Comparison of ENCODE assay signal across 13 cellular contexts in the genomic region with DNA sequence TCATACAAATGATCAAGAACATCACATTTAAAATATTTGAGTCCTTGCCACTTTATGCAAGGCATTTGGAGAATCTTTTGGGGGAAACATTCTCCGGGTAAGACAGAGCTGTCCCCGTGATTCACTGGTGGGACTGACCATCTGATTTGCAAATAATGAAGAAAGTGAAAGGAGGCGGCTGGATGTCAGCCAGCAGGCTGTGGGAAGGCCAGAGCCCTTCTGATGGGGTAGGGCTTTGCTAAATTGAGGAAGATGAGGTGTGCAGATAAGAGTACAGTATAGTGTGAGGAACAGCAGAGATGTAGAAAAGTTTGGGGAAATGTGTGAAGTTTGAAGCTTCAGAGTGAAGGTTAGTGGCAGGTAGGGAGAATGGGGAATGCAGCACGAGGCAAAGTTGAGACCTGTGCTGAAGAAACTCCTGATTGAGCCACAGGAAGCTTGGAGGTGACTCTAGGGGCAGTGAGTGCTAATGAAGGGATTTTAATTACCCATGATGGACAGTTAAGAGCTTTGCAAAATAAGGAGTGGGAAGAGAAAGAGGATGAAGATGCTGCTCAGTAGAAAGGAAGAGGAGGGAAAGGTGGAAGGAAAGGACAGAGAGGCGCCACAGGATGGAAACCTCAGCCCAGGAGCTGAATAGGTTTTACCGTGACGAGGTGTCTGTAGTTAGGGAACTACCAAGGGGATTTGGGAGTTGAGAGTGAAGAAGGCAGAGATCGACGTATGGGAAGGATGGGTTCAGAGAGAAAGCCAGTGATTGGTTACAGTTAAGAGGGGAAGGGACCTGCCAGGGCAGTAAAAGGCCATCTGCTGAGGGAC.
DNase-seq lines count a peak whose midpoint lies in the region; ATAC-seq and TF ChIP-seq lines count a peak whose summit lies in the region.
"Had no signal": no experiment of that assay in that cellular context is flagged by ENCODE, and none has a peak within 500 bp of the region (broad histone marks: within the 10 kb centered on the region; RNA-seq: fewer than 3 reads in every experiment).

No MANE protein-coding gene starts in this region.

- TF ChIP-seq CTCF in CD14-positive monocyte (IDR thresholded peaks at IDR 0.05) (no peak), lower lobe of right lung (IDR thresholded peaks at IDR 0.05) (no peak), endodermal cell (conservative IDR thresholded peaks at IDR 0.05) (no peak)

- H3K27me3 ChIP-seq in lower lobe of right lung (ENCODE audit: low read depth) (no peaks in the 10 kb centered on the region), endodermal cell (ENCODE audit: control insufficient read depth, insufficient read depth, low read length, poor library complexity, severe bottlenecking) (no peaks in the 10 kb centered on the region)
- H3K27me3 ChIP-seq: SJCRH30, vagina had no signal

- peaks cover 23 to 24% of the 10 kb centered on the region in 2 donors for H3K36me3 Mint-ChIP-seq in CD14-positive monocyte
- H3K36me3 Mint-ChIP-seq in activated T-helper 2 cell treated with anti-CD3 and anti-CD28 coated beads, Interferon-gamma antibody, Interleukin-2, Interleukin-4, amounts not matched to agents 10 μg/mL and 5 μg/mL and 100 μg/mL, durations not matched to agents 14 hours and 24 hours and 36 hours (ENCODE audit: low read depth), result peaks cover 66% of the 10 kb centered on the region
- H3K36me3 Mint-ChIP-seq in endodermal cell (ENCODE audit: low read depth), result peaks cover 31% of the 10 kb centered on the region

- WGBS in endodermal cell (ENCODE audit: insufficient coverage in 1 of 2, insufficient read length in 1 of 2), 2 experiments, result 87 to 89% methylated on average over 4 to 9 of the region's 9 CpGs

- H3K36me3 ChIP-seq in lower lobe of right lung, result peaks cover 15% of the 10 kb centered on the region
- H3K36me3 ChIP-seq in endodermal cell (ENCODE audit: control insufficient read depth, insufficient read depth, low read length), result peaks cover 32% of the 10 kb centered on the region

- peak; percentile 16 to 53 for ATAC-seq in lower lobe of right lung

- H3K27me3 Mint-ChIP-seq in CD14-positive monocyte (ENCODE audit: low read depth in 3 of 3) (peaks cover 0 to 1% (median 1%) of the 10 kb centered on the region in 3 donors), endodermal cell (ENCODE audit: insufficient read depth) (no peaks in the 10 kb centered on the region)
- H3K27me3 Mint-ChIP-seq in activated T-helper 2 cell treated with anti-CD3 and anti-CD28 coated beads, Interferon-gamma antibody, Interleukin-2, Interleukin-4, amounts not matched to agents 10 μg/mL and 5 μg/mL and 100 μg/mL, durations not matched to agents 14 hours and 24 hours and 36 hours (ENCODE audit: low read depth), result peaks cover 13% of the 10 kb centered on the region

- H3K9me3 ChIP-seq in lower lobe of right lung, result no peaks in the 10 kb centered on the region
- no peaks in the 10 kb centered on the region for H3K9me3 ChIP-seq in endodermal cell (ENCODE audit: control insufficient read depth, low read length)
- H3K9me3 ChIP-seq: SJCRH30, vagina had no signal

- peak; percentile 53 for DNase-seq in CD14-positive monocyte (ENCODE audit: low spot score)
- peak; percentile 61 for DNase-seq in GF-D8 (lab: John Stamatoyannopoulos, UW)
- DNase-seq in activated T-helper 2 cell treated with anti-CD3 and anti-CD28 coated beads, Interferon-gamma antibody, Interleukin-2, Interleukin-4, amounts not matched to agents 10 μg/mL and 5 μg/mL and 100 μg/mL, durations not matched to agents 14 hours and 24 hours and 36 hours (ENCODE audit: low spot score), result no peak
- no peak for DNase-seq in lower lobe of right lung
- no peak for DNase-seq in EL
- DNase-seq in SIG-M5 treated with dmso at 0.1 percent for 504 hours (lab: John Stamatoyannopoulos, UW; ENCODE audit: unreplicated experiment), result no peak
- DNase-seq in endodermal cell, result no peak
- no peak for DNase-seq in globus pallidus (ENCODE audit: low spot score)
- DNase-seq: NCI-H1048, NCI-H2171 treated with DMSO at 0.1 percent for 48 hours, SJCRH30, WERI-Rb-1 had no signal

- H3K9ac ChIP-seq in endodermal cell (ENCODE audit: extremely low read depth, low read length, poor library complexity, severe bottlenecking), result no peak overlapping the region

- intact Hi-C loops in CD14-positive monocyte (cut with micrococcal nuclease), result no loop called here
- intact Hi-C loops in activated T-helper 2 cell treated with anti-CD3 and anti-CD28 coated beads, Interferon-gamma antibody, Interleukin-2, Interleukin-4, amounts not matched to agents 10 μg/mL and 5 μg/mL and 100 μg/mL, durations not matched to agents 14 hours and 24 hours and 36 hours (cut with micrococcal nuclease), result no loop called here
- intact Hi-C loops in lower lobe of right lung (cut with DNase I), result no loop called here

- H3K27ac Mint-ChIP-seq in CD14-positive monocyte, result peak overlapping the region in 4 of 7 donors; percentile 0 to 50 (median 8)
- H3K27ac Mint-ChIP-seq in activated T-helper 2 cell treated with anti-CD3 and anti-CD28 coated beads, Interferon-gamma antibody, Interleukin-2, Interleukin-4, amounts not matched to agents 10 μg/mL and 5 μg/mL and 100 μg/mL, durations not matched to agents 14 hours and 24 hours and 36 hours, result peak overlapping the region; percentile 62
- no peak overlapping the region for H3K27ac Mint-ChIP-seq in endodermal cell

- no peaks in the 10 kb centered on the region for H3K4me1 ChIP-seq in lower lobe of right lung
- peaks cover 4% of the 10 kb centered on the region for H3K4me1 ChIP-seq in endodermal cell (ENCODE audit: control insufficient read depth, insufficient read depth, low read length)

- H3K4me3 Mint-ChIP-seq in CD14-positive monocyte, result peak overlapping the region in 1 of 2 donors; percentile 39
- H3K4me3 Mint-ChIP-seq in activated T-helper 2 cell treated with anti-CD3 and anti-CD28 coated beads, Interferon-gamma antibody, Interleukin-2, Interleukin-4, amounts not matched to agents 10 μg/mL and 5 μg/mL and 100 μg/mL, durations not matched to agents 14 hours and 24 hours and 36 hours (ENCODE audit: low read depth), result peak overlapping the region; percentile 42
- no peak overlapping the region for H3K4me3 Mint-ChIP-seq in endodermal cell

- H3K9me3 Mint-ChIP-seq in CD14-positive monocyte, result no peaks in the 10 kb centered on the region
- H3K9me3 Mint-ChIP-seq in activated T-helper 2 cell treated with anti-CD3 and anti-CD28 coated beads, Interferon-gamma antibody, Interleukin-2, Interleukin-4, amounts not matched to agents 10 μg/mL and 5 μg/mL and 100 μg/mL, durations not matched to agents 14 hours and 24 hours and 36 hours, result no peaks in the 10 kb centered on the region
- no peaks in the 10 kb centered on the region for H3K9me3 Mint-ChIP-seq in endodermal cell

- H3K4me3 ChIP-seq in lower lobe of right lung, result no peak overlapping the region
- no peak overlapping the region for H3K4me3 ChIP-seq in endodermal cell (ENCODE audit: low read length)
- H3K4me3 ChIP-seq: SJCRH30, vagina had no signal

- peaks cover 11% of the 10 kb centered on the region for H3K4me1 Mint-ChIP-seq in CD14-positive monocyte
- peaks cover 44% of the 10 kb centered on the region for H3K4me1 Mint-ChIP-seq in activated T-helper 2 cell treated with anti-CD3 and anti-CD28 coated beads, Interferon-gamma antibody, Interleukin-2, Interleukin-4, amounts not matched to agents 10 μg/mL and 5 μg/mL and 100 μg/mL, durations not matched to agents 14 hours and 24 hours and 36 hours (ENCODE audit: low read depth)
- peaks cover 34% of the 10 kb centered on the region for H3K4me1 Mint-ChIP-seq in endodermal cell

- H3K27ac ChIP-seq in lower lobe of right lung, result no peak overlapping the region
- H3K27ac ChIP-seq in endodermal cell (ENCODE audit: low read depth, low read length), result no peak overlapping the region
- H3K27ac ChIP-seq: SJCRH30, vagina, WERI-Rb-1 had no signal

Comparison
In these comparisons a context has a peak if more than half of its experiments do, and no peak if none do; other contexts are left out.
1. DNase-seq: peak in CD14-positive monocyte (single experiment) and GF-D8 (single experiment); none in activated T-helper 2 cell treated with anti-CD3 and anti-CD28 coated beads, Interferon-gamma antibody, Interleukin-2, Interleukin-4, amounts not matched to agents 10 μg/mL and 5 μg/mL and 100 μg/mL, durations not matched to agents 14 hours and 24 hours and 36 hours (single experiment), lower lobe of right lung (single experiment), EL (single experiment), SIG-M5 treated with dmso at 0.1 percent for 504 hours (single experiment), endodermal cell (single experiment) and globus pallidus (single experiment).